ENCODE assay signal across 1 cellular context in the genomic region with DNA sequence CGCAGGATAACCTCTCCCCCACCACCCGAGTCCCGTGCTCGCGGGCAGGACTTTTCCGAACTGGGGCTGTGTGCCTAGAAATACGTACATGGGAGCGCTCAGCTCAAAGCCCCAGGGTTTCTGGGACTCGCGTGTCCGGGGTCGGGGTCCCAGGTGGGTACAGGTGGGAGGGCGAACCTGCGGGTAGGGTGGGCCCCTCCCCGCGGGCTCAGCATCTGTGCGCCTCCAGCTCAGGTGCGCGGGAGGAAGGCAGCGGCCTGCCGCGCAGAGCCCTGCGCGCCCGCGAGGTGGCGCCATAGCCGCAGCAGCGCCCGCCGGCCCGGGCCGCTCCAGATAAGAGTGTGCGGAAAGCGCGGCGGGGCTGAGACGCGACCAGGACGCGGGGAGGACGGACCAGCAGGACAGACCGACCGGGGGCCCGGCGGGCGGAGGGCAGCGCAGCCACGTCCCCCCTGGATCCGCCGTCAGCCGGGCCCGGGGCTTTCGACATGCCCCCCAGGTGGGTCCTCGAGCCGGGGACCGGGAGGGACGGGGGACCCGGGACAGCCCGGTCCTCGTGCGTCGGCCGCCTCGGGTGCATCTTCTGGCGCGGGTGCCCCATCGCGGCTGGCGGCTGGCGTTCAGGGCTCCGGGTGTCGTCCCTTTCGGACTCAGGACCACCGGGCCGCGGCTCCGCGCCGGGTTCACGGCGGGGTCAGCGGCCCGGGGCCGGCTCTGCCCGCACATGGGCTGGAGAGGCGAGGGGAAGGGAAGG.
TF ChIP-seq lines count a peak whose summit lies in the region.

A gene with protein sequence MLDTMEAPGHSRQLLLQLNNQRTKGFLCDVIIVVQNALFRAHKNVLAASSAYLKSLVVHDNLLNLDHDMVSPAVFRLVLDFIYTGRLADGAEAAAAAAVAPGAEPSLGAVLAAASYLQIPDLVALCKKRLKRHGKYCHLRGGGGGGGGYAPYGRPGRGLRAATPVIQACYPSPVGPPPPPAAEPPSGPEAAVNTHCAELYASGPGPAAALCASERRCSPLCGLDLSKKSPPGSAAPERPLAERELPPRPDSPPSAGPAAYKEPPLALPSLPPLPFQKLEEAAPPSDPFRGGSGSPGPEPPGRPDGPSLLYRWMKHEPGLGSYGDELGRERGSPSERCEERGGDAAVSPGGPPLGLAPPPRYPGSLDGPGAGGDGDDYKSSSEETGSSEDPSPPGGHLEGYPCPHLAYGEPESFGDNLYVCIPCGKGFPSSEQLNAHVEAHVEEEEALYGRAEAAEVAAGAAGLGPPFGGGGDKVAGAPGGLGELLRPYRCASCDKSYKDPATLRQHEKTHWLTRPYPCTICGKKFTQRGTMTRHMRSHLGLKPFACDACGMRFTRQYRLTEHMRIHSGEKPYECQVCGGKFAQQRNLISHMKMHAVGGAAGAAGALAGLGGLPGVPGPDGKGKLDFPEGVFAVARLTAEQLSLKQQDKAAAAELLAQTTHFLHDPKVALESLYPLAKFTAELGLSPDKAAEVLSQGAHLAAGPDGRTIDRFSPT (plus strand): TSS at position 364 of the 754 bp plus-strand sequence. CDS start 1,588 bp downstream, outside the sequence.

TF ChIP-seq in HepG2, 621 proteins besides CTCF, POLR2A, EP300 and RAD21 (continued from another document and continues in another):
- peak; percentile 6 for TF ChIP-seq ZNF883 (CRISPR knock-in tag; IDR thresholded peaks at IDR 0.05; ENCODE audit: not compliant biosample characterization)
- 0 out of 2 replicates have a peak, but pooled peaks have one; percentile 26 for TF ChIP-seq ZNF790 (CRISPR knock-in tag; IDR thresholded peaks at IDR 0.05; ENCODE audit: borderline replicate concordance)
- TF ChIP-seq, protein P1, sequence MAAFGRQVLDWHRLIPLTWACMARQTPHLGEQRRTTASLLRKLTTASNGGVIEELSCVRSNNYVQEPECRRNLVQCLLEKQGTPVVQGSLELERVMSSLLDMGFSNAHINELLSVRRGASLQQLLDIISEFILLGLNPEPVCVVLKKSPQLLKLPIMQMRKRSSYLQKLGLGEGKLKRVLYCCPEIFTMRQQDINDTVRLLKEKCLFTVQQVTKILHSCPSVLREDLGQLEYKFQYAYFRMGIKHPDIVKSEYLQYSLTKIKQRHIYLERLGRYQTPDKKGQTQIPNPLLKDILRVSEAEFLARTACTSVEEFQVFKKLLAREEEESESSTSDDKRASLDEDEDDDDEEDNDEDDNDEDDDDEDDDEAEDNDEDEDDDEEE (CRISPR knock-in tag; IDR thresholded peaks at IDR 0.05): 0 out of 2 replicates have a peak, but pooled peaks have one; percentile 20
- TF ChIP-seq HMG20B (CRISPR knock-in tag; conservative IDR thresholded peaks at IDR 0.05): no peak
- TF ChIP-seq RBM39 (IDR thresholded peaks at IDR 0.05; ENCODE audit: low read depth, low read length, poor library complexity, severe bottlenecking): peak; percentile 46
- TF ChIP-seq, protein P2, sequence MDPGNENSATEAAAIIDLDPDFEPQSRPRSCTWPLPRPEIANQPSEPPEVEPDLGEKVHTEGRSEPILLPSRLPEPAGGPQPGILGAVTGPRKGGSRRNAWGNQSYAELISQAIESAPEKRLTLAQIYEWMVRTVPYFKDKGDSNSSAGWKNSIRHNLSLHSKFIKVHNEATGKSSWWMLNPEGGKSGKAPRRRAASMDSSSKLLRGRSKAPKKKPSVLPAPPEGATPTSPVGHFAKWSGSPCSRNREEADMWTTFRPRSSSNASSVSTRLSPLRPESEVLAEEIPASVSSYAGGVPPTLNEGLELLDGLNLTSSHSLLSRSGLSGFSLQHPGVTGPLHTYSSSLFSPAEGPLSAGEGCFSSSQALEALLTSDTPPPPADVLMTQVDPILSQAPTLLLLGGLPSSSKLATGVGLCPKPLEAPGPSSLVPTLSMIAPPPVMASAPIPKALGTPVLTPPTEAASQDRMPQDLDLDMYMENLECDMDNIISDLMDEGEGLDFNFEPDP (CRISPR knock-in tag; conservative IDR thresholded peaks at IDR 0.05): 0 out of 2 replicates have a peak, but pooled peaks have one; percentile 81
- TF ChIP-seq TAF1 (CRISPR knock-in tag; IDR thresholded peaks at IDR 0.05): no peak
- no peak for TF ChIP-seq CREM (IDR thresholded peaks at IDR 0.05)
- TF ChIP-seq CREM (CRISPR knock-in tag; IDR thresholded peaks at IDR 0.05): no peak
- TF ChIP-seq FOXM1 (CRISPR knock-in tag; IDR thresholded peaks at IDR 0.05): no peak
- TF ChIP-seq, protein P3, sequence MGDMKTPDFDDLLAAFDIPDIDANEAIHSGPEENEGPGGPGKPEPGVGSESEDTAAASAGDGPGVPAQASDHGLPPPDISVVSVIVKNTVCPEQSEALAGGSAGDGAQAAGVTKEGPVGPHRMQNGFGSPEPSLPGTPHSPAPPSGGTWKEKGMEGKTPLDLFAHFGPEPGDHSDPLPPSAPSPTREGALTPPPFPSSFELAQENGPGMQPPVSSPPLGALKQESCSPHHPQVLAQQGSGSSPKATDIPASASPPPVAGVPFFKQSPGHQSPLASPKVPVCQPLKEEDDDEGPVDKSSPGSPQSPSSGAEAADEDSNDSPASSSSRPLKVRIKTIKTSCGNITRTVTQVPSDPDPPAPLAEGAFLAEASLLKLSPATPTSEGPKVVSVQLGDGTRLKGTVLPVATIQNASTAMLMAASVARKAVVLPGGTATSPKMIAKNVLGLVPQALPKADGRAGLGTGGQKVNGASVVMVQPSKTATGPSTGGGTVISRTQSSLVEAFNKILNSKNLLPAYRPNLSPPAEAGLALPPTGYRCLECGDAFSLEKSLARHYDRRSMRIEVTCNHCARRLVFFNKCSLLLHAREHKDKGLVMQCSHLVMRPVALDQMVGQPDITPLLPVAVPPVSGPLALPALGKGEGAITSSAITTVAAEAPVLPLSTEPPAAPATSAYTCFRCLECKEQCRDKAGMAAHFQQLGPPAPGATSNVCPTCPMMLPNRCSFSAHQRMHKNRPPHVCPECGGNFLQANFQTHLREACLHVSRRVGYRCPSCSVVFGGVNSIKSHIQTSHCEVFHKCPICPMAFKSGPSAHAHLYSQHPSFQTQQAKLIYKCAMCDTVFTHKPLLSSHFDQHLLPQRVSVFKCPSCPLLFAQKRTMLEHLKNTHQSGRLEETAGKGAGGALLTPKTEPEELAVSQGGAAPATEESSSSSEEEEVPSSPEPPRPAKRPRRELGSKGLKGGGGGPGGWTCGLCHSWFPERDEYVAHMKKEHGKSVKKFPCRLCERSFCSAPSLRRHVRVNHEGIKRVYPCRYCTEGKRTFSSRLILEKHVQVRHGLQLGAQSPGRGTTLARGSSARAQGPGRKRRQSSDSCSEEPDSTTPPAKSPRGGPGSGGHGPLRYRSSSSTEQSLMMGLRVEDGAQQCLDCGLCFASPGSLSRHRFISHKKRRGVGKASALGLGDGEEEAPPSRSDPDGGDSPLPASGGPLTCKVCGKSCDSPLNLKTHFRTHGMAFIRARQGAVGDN (CRISPR knock-in tag; IDR thresholded peaks at IDR 0.05): peak; percentile 83
- peak; percentile 47 for TF ChIP-seq YY1 (IDR thresholded peaks at IDR 0.05; ENCODE audit: insufficient read depth, insufficient replicate concordance, low read depth, low read length)
- TF ChIP-seq, protein P4, sequence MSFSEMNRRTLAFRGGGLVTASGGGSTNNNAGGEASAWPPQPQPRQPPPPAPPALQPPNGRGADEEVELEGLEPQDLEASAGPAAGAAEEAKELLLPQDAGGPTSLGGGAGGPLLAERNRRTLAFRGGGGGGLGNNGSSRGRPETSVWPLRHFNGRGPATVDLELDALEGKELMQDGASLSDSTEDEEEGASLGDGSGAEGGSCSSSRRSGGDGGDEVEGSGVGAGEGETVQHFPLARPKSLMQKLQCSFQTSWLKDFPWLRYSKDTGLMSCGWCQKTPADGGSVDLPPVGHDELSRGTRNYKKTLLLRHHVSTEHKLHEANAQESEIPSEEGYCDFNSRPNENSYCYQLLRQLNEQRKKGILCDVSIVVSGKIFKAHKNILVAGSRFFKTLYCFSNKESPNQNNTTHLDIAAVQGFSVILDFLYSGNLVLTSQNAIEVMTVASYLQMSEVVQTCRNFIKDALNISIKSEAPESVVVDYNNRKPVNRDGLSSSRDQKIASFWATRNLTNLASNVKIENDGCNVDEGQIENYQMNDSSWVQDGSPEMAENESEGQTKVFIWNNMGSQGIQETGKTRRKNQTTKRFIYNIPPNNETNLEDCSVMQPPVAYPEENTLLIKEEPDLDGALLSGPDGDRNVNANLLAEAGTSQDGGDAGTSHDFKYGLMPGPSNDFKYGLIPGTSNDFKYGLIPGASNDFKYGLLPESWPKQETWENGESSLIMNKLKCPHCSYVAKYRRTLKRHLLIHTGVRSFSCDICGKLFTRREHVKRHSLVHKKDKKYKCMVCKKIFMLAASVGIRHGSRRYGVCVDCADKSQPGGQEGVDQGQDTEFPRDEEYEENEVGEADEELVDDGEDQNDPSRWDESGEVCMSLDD (CRISPR knock-in tag; IDR thresholded peaks at IDR 0.05; ENCODE audit: borderline replicate concordance): no peak
- TF ChIP-seq ZNF263 (CRISPR knock-in tag; IDR thresholded peaks at IDR 0.05): peak; percentile 61; the same call in 1 of the 2 replicates
- no peak for TF ChIP-seq ZNF296 (CRISPR knock-in tag; conservative IDR thresholded peaks at IDR 0.05)
- no peak for TF ChIP-seq AGO1 (IDR thresholded peaks at IDR 0.05; ENCODE audit: low read depth, low read length, poor library complexity, severe bottlenecking)
- TF ChIP-seq ZEB1 (IDR thresholded peaks at IDR 0.05; ENCODE audit: insufficient replicate concordance, low read depth): peak; percentile 24
- TF ChIP-seq, protein P5, sequence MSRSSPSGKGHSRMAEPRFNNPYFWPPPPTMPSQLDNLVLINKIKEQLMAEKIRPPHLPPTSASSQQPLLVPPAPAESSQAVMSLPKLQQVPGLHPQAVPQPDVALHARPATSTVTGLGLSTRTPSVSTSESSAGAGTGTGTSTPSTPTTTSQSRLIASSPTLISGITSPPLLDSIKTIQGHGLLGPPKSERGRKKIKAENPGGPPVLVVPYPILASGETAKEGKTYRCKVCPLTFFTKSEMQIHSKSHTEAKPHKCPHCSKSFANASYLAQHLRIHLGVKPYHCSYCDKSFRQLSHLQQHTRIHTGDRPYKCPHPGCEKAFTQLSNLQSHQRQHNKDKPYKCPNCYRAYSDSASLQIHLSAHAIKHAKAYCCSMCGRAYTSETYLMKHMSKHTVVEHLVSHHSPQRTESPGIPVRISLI (CRISPR knock-in tag; IDR thresholded peaks at IDR 0.05; ENCODE audit: borderline replicate concordance): 0 out of 2 replicates have a peak, but pooled peaks have one; percentile 10
- TF ChIP-seq ERF (CRISPR knock-in tag; IDR thresholded peaks at IDR 0.05): no peak
- TF ChIP-seq, protein P6, sequence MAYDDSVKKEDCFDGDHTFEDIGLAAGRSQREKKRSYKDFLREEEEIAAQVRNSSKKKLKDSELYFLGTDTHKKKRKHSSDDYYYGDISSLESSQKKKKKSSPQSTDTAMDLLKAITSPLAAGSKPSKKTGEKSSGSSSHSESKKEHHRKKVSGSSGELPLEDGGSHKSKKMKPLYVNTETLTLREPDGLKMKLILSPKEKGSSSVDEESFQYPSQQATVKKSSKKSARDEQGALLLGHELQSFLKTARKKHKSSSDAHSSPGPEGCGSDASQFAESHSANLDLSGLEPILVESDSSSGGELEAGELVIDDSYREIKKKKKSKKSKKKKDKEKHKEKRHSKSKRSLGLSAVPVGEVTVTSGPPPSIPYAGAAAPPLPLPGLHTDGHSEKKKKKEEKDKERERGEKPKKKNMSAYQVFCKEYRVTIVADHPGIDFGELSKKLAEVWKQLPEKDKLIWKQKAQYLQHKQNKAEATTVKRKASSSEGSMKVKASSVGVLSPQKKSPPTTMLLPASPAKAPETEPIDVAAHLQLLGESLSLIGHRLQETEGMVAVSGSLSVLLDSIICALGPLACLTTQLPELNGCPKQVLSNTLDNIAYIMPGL (CRISPR knock-in tag; IDR thresholded peaks at IDR 0.05; ENCODE audit: borderline replicate concordance in 1 of 2, low read depth in 1 of 2): peak; percentile 66 to 84; a peak in 2 of 4 replicates
- no peak for TF ChIP-seq NR1H2 (CRISPR knock-in tag; IDR thresholded peaks at IDR 0.05; ENCODE audit: borderline replicate concordance, low read depth)
- 0 out of 2 replicates have a peak, but pooled peaks have one; percentile 34 for TF ChIP-seq GTF3A (CRISPR knock-in tag; conservative IDR thresholded peaks at IDR 0.05)
- TF ChIP-seq ZNF12 (CRISPR knock-in tag; IDR thresholded peaks at IDR 0.05): no peak
- TF ChIP-seq KAT7 (CRISPR knock-in tag; IDR thresholded peaks at IDR 0.05; ENCODE audit: borderline replicate concordance): 0 out of 2 replicates have a peak, but pooled peaks have one; percentile 52
- TF ChIP-seq, protein P7, sequence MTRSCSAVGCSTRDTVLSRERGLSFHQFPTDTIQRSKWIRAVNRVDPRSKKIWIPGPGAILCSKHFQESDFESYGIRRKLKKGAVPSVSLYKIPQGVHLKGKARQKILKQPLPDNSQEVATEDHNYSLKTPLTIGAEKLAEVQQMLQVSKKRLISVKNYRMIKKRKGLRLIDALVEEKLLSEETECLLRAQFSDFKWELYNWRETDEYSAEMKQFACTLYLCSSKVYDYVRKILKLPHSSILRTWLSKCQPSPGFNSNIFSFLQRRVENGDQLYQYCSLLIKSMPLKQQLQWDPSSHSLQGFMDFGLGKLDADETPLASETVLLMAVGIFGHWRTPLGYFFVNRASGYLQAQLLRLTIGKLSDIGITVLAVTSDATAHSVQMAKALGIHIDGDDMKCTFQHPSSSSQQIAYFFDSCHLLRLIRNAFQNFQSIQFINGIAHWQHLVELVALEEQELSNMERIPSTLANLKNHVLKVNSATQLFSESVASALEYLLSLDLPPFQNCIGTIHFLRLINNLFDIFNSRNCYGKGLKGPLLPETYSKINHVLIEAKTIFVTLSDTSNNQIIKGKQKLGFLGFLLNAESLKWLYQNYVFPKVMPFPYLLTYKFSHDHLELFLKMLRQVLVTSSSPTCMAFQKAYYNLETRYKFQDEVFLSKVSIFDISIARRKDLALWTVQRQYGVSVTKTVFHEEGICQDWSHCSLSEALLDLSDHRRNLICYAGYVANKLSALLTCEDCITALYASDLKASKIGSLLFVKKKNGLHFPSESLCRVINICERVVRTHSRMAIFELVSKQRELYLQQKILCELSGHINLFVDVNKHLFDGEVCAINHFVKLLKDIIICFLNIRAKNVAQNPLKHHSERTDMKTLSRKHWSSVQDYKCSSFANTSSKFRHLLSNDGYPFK (CRISPR knock-in tag; IDR thresholded peaks at IDR 0.05; ENCODE audit: borderline replicate concordance): no peak
- TF ChIP-seq, protein P8, sequence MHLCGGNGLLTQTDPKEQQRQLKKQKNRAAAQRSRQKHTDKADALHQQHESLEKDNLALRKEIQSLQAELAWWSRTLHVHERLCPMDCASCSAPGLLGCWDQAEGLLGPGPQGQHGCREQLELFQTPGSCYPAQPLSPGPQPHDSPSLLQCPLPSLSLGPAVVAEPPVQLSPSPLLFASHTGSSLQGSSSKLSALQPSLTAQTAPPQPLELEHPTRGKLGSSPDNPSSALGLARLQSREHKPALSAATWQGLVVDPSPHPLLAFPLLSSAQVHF (CRISPR knock-in tag; IDR thresholded peaks at IDR 0.05): no peak
- peak; percentile 55; the same call in 1 of the 2 replicates for TF ChIP-seq SALL2 (CRISPR knock-in tag; IDR thresholded peaks at IDR 0.05)
- TF ChIP-seq ZMYM4 (CRISPR knock-in tag; IDR thresholded peaks at IDR 0.05): peak; percentile 39; the same call in 1 of the 2 replicates
- peak; percentile 42; the same call in 1 of the 2 replicates for TF ChIP-seq KMT2A (CRISPR knock-in tag; IDR thresholded peaks at IDR 0.05)
- TF ChIP-seq ZNF430 (CRISPR knock-in tag; IDR thresholded peaks at IDR 0.05): 0 out of 2 replicates have a peak, but pooled peaks have one; percentile 21
- no peak for TF ChIP-seq PHF5A (CRISPR knock-in tag; IDR thresholded peaks at IDR 0.05; ENCODE audit: low read depth, unreplicated experiment)
- no peak for TF ChIP-seq GZF1 (CRISPR knock-in tag; IDR thresholded peaks at IDR 0.05)
- TF ChIP-seq ZNF557 (CRISPR knock-in tag; IDR thresholded peaks at IDR 0.05): no peak
- TF ChIP-seq ZSCAN12 (CRISPR knock-in tag; IDR thresholded peaks at IDR 0.05): no peak
- peak; percentile 21 for TF ChIP-seq SRSF1 (optimal IDR thresholded peaks at IDR 0.05; ENCODE audit: low read depth, low read length)
- no peak for TF ChIP-seq SOX6 (IDR thresholded peaks at IDR 0.05)
- no peak for TF ChIP-seq SOX6 (CRISPR knock-in tag; IDR thresholded peaks at IDR 0.05)
- TF ChIP-seq BHLHE40 (IDR thresholded peaks at IDR 0.05; ENCODE audit: low read length): no peak
- no peak for TF ChIP-seq ZNF879 (CRISPR knock-in tag; IDR thresholded peaks at IDR 0.05)
- peak; percentile 89 for TF ChIP-seq STAG1 (CRISPR knock-in tag; IDR thresholded peaks at IDR 0.05)
